15 cellular contexts compared by ENCODE assay signal in genomic region chr15:67157779-67158366, GRCh38.
DNase-seq lines count a peak whose midpoint lies in the region; ATAC-seq and TF ChIP-seq lines count a peak whose summit lies in the region.
"Had no signal": no experiment of that assay in that cellular context is flagged by ENCODE, and none has a peak within 500 bp of the region (broad histone marks: within the 10 kb centered on the region; RNA-seq: fewer than 3 reads in every experiment).

No MANE protein-coding gene starts in this region.

- H3K27me3 Mint-ChIP-seq in natural killer cell (ENCODE audit: low read depth in 2 of 2) (no peaks in the 10 kb centered on the region), naive B cell (no peaks in the 10 kb centered on the region)
- H3K27me3 Mint-ChIP-seq in natural killer cell treated with Interleukin-12 subunit alpha and Interleukin-12 subunit beta and Interleukin-15 and Interleukin-18, amount 100 ng/mL, for 72 hours: no peaks in the 10 kb centered on the region
- H3K27me3 Mint-ChIP-seq in naive thymus-derived CD8-positive, alpha-beta T cell: no peaks in the 10 kb centered on the region
- H3K27me3 Mint-ChIP-seq: activated naive CD4-positive, alpha-beta T cell treated with anti-CD3 and anti-CD28 coated beads, Interleukin-2, amount 10 ng/mL, durations not matched to agents 7 days and 5 days had no signal

- no peak overlapping the region for H3K4me3 Mint-ChIP-seq in natural killer cell
- H3K4me3 Mint-ChIP-seq in natural killer cell treated with Interleukin-12 subunit alpha and Interleukin-12 subunit beta and Interleukin-15 and Interleukin-18, amount 100 ng/mL, for 72 hours: no peak overlapping the region
- H3K4me3 Mint-ChIP-seq in naive B cell: peak overlapping the region in 4 of 8 donors; percentile 9 to 68 (median 55)
- H3K4me3 Mint-ChIP-seq in naive thymus-derived CD8-positive, alpha-beta T cell: no peak overlapping the region
- H3K4me3 Mint-ChIP-seq: activated naive CD4-positive, alpha-beta T cell treated with anti-CD3 and anti-CD28 coated beads, Interleukin-2, amount 10 ng/mL, durations not matched to agents 7 days and 5 days; T-helper 2 cell treated with Interferon-gamma antibody and Interleukin-4, amounts not matched to agents 5 μg/mL and 100 μg/mL, for 36 hours had no signal

- WGBS in esophagus, 2 donors: 68 to 77% methylated on average over 3 of the region's 3 CpGs

- no peak for TF ChIP-seq CTCF in natural killer cell (IDR thresholded peaks at IDR 0.05)

- in situ Hi-C loops in HAP-1 (cut with MboI; ENCODE audit: low sequenced_read_pairs): no loop called here

- H3K27me3 ChIP-seq in esophagus (ENCODE audit: control insufficient read depth in 1 of 2, insufficient read depth in 2 of 2, low read length in 2 of 2): no peaks in the 10 kb centered on the region
- H3K27me3 ChIP-seq in HAP-1 (ENCODE audit: low read depth): no peaks in the 10 kb centered on the region
- H3K27me3 ChIP-seq: left lung, upper lobe of left lung had no signal

- H3K4me1 ChIP-seq in esophagus (ENCODE audit: control insufficient read depth in 2 of 2, insufficient read depth in 2 of 2, low read length in 1 of 2) (peaks cover 8 to 15% of the 10 kb centered on the region in 2 donors), HAP-1 (0 out of 2 replicates have a peak, but pooled peaks cover 6% of the 10 kb centered on the region)

- intact Hi-C loops in natural killer cell (cut with micrococcal nuclease): no loop called here

- H3K27ac Mint-ChIP-seq in natural killer cell (peak overlapping the region; percentile 51 to 68), naive B cell (peak overlapping the region; percentile 50 to 91 (median 88))
- H3K27ac Mint-ChIP-seq in natural killer cell treated with Interleukin-12 subunit alpha and Interleukin-12 subunit beta and Interleukin-15 and Interleukin-18, amount 100 ng/mL, for 72 hours: peak overlapping the region in 1 of 2 donors; percentile 53
- H3K27ac Mint-ChIP-seq in naive thymus-derived CD8-positive, alpha-beta T cell: peak overlapping the region in 4 of 10 donors; percentile 11 to 46 (median 24)
- H3K27ac Mint-ChIP-seq: T-helper 2 cell treated with Interferon-gamma antibody and Interleukin-4, amounts not matched to agents 5 μg/mL and 100 μg/mL, for 36 hours had no signal

- no peak for DNase-seq in natural killer cell
- DNase-seq in natural killer cell treated with Interleukin-12 subunit alpha and Interleukin-12 subunit beta and Interleukin-15 and Interleukin-18, amount 100 ng/mL, for 72 hours (ENCODE audit: low spot score): no peak
- no peak for DNase-seq in naive B cell
- no peak for DNase-seq in naive thymus-derived CD8-positive, alpha-beta T cell
- DNase-seq in LoVo (ENCODE audit: low spot score): no peak
- no peak for DNase-seq in HAP-1 (ENCODE audit: low spot score in 2 of 2)
- DNase-seq: activated CD8-positive, alpha-beta memory T cell treated with anti-CD3 and anti-CD28 coated beads for 24 hours; activated naive CD4-positive, alpha-beta T cell treated with anti-CD3 and anti-CD28 coated beads, Interleukin-2, amount 10 ng/mL, durations not matched to agents 7 days and 5 days; left lung; NCI-H1436; NCI-H510A; upper lobe of left lung had no signal

- POLR2A ChIA-PET in naive thymus-derived CD8-positive, alpha-beta T cell (lab: Charles Lee): interaction anchor here (0.5 kb wide), 2 partner anchors 21 to 121 kb away, joined by 3 to 5 read pairs; no protein-coding TSS in a partner anchor

- ATAC-seq in natural killer cell (no peak), naive B cell (ENCODE audit: low read depth in 2 of 2) (no peak), HG02884 (IDR thresholded peaks at IDR 0.05; ENCODE audit: unreplicated experiment) (no peak)
- ATAC-seq in natural killer cell treated with Interleukin-12 subunit alpha and Interleukin-12 subunit beta and Interleukin-15 and Interleukin-18, amount 100 ng/mL, for 72 hours: no peak
- no peak for ATAC-seq in naive thymus-derived CD8-positive, alpha-beta T cell
- ATAC-seq: left lung had no signal

- H3K4me1 Mint-ChIP-seq in natural killer cell (peaks cover 59 to 62% of the 10 kb centered on the region in 2 donors), naive B cell (peaks cover 68 to 92% (median 75%) of the 10 kb centered on the region in 3 donors)
- peaks cover 33 to 35% of the 10 kb centered on the region in 2 donors for H3K4me1 Mint-ChIP-seq in natural killer cell treated with Interleukin-12 subunit alpha and Interleukin-12 subunit beta and Interleukin-15 and Interleukin-18, amount 100 ng/mL, for 72 hours (ENCODE audit: low read depth in 2 of 2)
- H3K4me1 Mint-ChIP-seq in naive thymus-derived CD8-positive, alpha-beta T cell: peaks cover 10 to 71% (median 14%) of the 10 kb centered on the region in 4 donors

- H3K36me3 Mint-ChIP-seq in natural killer cell (no peaks in the 10 kb centered on the region), naive B cell (peaks cover 0 to 5% of the 10 kb centered on the region in 2 donors)
- peaks cover 5% of the 10 kb centered on the region for H3K36me3 Mint-ChIP-seq in natural killer cell treated with Interleukin-12 subunit alpha and Interleukin-12 subunit beta and Interleukin-15 and Interleukin-18, amount 100 ng/mL, for 72 hours
- H3K36me3 Mint-ChIP-seq in naive thymus-derived CD8-positive, alpha-beta T cell: peaks cover 0 to 7% (median 0%) of the 10 kb centered on the region in 3 donors

- H3K4me3 ChIP-seq in esophagus (ENCODE audit: low read depth in 1 of 2, low read length in 2 of 2) (no peak overlapping the region), HAP-1 (no peak overlapping the region)
- H3K4me3 ChIP-seq: left lung, upper lobe of left lung had no signal

- H3K9me3 Mint-ChIP-seq in natural killer cell: no peaks in the 10 kb centered on the region
- no peaks in the 10 kb centered on the region for H3K9me3 Mint-ChIP-seq in natural killer cell treated with Interleukin-12 subunit alpha and Interleukin-12 subunit beta and Interleukin-15 and Interleukin-18, amount 100 ng/mL, for 72 hours
- no peaks in the 10 kb centered on the region for H3K9me3 Mint-ChIP-seq in naive B cell
- H3K9me3 Mint-ChIP-seq in naive thymus-derived CD8-positive, alpha-beta T cell: no peaks in the 10 kb centered on the region
- H3K9me3 Mint-ChIP-seq: T-helper 2 cell treated with Interferon-gamma antibody and Interleukin-4, amounts not matched to agents 5 μg/mL and 100 μg/mL, for 36 hours had no signal

- H3K9me3 ChIP-seq in esophagus (ENCODE audit: control insufficient read depth in 2 of 2, insufficient read depth in 1 of 2, low read depth in 1 of 2, low read length in 1 of 2): no peaks in the 10 kb centered on the region
- 0 out of 2 replicates have a peak, but pooled peaks cover 2% of the 10 kb centered on the region for H3K9me3 ChIP-seq in HAP-1
- H3K9me3 ChIP-seq: left lung, upper lobe of left lung had no signal

- H3K36me3 ChIP-seq in esophagus (ENCODE audit: control insufficient read depth in 2 of 2, insufficient read depth in 2 of 2, low read length in 1 of 2) (peaks cover 0 to 2% of the 10 kb centered on the region in 2 donors), HAP-1 (replicated peaks) (no peaks in the 10 kb centered on the region; the same call in 1 of the 2 replicates)
- H3K36me3 ChIP-seq: left lung, upper lobe of left lung had no signal

- peak overlapping the region; percentile 2 to 40 for H3K27ac ChIP-seq in esophagus (ENCODE audit: low read depth in 2 of 2, low read length in 1 of 2)
- H3K27ac ChIP-seq: left lung had no signal
